26 cellular contexts compared by ENCODE assay signal in genomic region chr4:109976189-109976588, GRCh38.
"Had no signal": no experiment of that assay in that cellular context is flagged by ENCODE, and none has a peak within 500 bp of the region (broad histone marks: within the 10 kb centered on the region; RNA-seq: fewer than 3 reads in every experiment).

No MANE protein-coding gene starts in this region.

- H3K27ac ChIP-seq: RWPE1 had no signal

- H3K4me3 Mint-ChIP-seq: IgD-negative memory B cell, T-cell had no signal

- H3K27ac Mint-ChIP-seq: IgD-negative memory B cell, T-cell had no signal

- H3K27me3 ChIP-seq: MG63 had no signal

- DNase-seq: Karpas-422, KG1, MG63, NCI-H1092, NCI-H1105 treated with DMSO at 0.1 percent for 48 hours, NCI-H1417 treated with DMSO at 0.1 percent for 48 hours, NCI-H146, NCI-H1694 treated with DMSO at 0.1 percent for 48 hours, NCI-H1930, NCI-H2081, NCI-H2107, NCI-H2171, NCI-H226, NCI-H446, NCI-H510A, NCI-H524 treated with DMSO at 0.1 percent for 48 hours, NCI-H69, NCI-H774, PC-3, SHP77, SK-N-SH, SW 1271, T-cell had no signal

- H3K36me3 Mint-ChIP-seq: IgD-negative memory B cell, T-cell had no signal

- H3K4me3 ChIP-seq: MG63 had no signal

- ATAC-seq: Panc1, PC-3, T-cell had no signal

- H3K9me3 ChIP-seq: MG63, SK-N-SH had no signal

- H3K4me2 ChIP-seq: SK-N-SH had no signal

- H3K4me1 Mint-ChIP-seq: IgD-negative memory B cell, T-cell had no signal

- H3K36me3 ChIP-seq: MG63 had no signal

- H3K9me3 Mint-ChIP-seq: IgD-negative memory B cell, T-cell had no signal

- H3K9ac ChIP-seq: SK-N-SH had no signal
